19 cellular contexts compared by ENCODE assay signal in genomic region chr1:161986328-161986727, GRCh38. TPM values are rescaled to one million over a fixed set of nuclear protein-coding genes. Genes with fewer than 3 reads are reported as not detected.
DNase-seq lines count a peak whose midpoint lies in the region; ATAC-seq lines count a peak whose summit lies in the region.
"Had no signal": no experiment of that assay in that cellular context is flagged by ENCODE, and none has a peak within 500 bp of the region (broad histone marks: within the 10 kb centered on the region; RNA-seq: fewer than 3 reads in every experiment).

No MANE protein-coding gene starts in this region.

- in situ Hi-C loops in GM23248 (cut with MboI): no loop called here

- H3K4me2 ChIP-seq in GM23248 (ENCODE audit: unreplicated experiment): no peak overlapping the region
- H3K4me2 ChIP-seq: GM23338, SK-N-SH had no signal

- H3K79me2 ChIP-seq in GM23248 (ENCODE audit: insufficient read depth): no peaks in the 10 kb centered on the region
- H3K79me2 ChIP-seq: parathyroid adenoma had no signal

- peaks cover 1% of the 10 kb centered on the region for H3K27me3 ChIP-seq in rectal smooth muscle tissue (ENCODE audit: control insufficient read depth, insufficient read depth, low read length)
- no peaks in the 10 kb centered on the region; the same call in 1 of the 2 replicates for H3K27me3 ChIP-seq in GM23248 (replicated peaks; ENCODE audit: insufficient read depth)
- H3K27me3 ChIP-seq: tibial artery had no signal

- peak overlapping the region; percentile 77 for H3K27ac ChIP-seq in caudate nucleus (ENCODE audit: low read depth, low read length)
- H3K27ac ChIP-seq in rectal smooth muscle tissue (ENCODE audit: low read depth, low read length): peak overlapping the region; percentile 86
- no peak overlapping the region for H3K27ac ChIP-seq in GM23248
- H3K27ac ChIP-seq: parathyroid adenoma, tibial artery had no signal

- H3K9me3 ChIP-seq in GM23248 (ENCODE audit: low read depth): no peaks in the 10 kb centered on the region
- H3K9me3 ChIP-seq: SK-N-SH had no signal

- H3K4me3 ChIP-seq in rectal smooth muscle tissue (ENCODE audit: low read length): no peak overlapping the region
- H3K4me3 ChIP-seq in GM23248: no peak overlapping the region
- H3K4me3 ChIP-seq: GM23338, tibial artery had no signal

- H3K9me2 ChIP-seq in GM23248 (ENCODE audit: insufficient read depth): no peaks in the 10 kb centered on the region
- H3K9me2 ChIP-seq: SK-N-SH had no signal

- H3K9ac ChIP-seq in rectal smooth muscle tissue (ENCODE audit: low read length) (no peak overlapping the region), GM23248 (no peak overlapping the region)
- H3K9ac ChIP-seq: parathyroid adenoma, SK-N-SH had no signal

- no peaks in the 10 kb centered on the region for H4K20me1 ChIP-seq in GM23248 (ENCODE audit: insufficient read depth)

- H3K36me3 ChIP-seq in rectal smooth muscle tissue (ENCODE audit: control insufficient read depth, insufficient read depth, low read length): peaks cover 2% of the 10 kb centered on the region
- H3K36me3 ChIP-seq in GM23248 (ENCODE audit: low read depth): no peaks in the 10 kb centered on the region

- H3K4me1 ChIP-seq in rectal smooth muscle tissue (ENCODE audit: control insufficient read depth, insufficient read depth, low read length) (peaks cover 30% of the 10 kb centered on the region), GM23248 (ENCODE audit: insufficient read depth) (no peaks in the 10 kb centered on the region)
- H3K4me1 ChIP-seq: parathyroid adenoma had no signal

- no peak for ATAC-seq in GM18867 (IDR thresholded peaks at IDR 0.05; ENCODE audit: unreplicated experiment)
- ATAC-seq: activated CD8-positive, alpha-beta T cell treated with anti-CD3 and anti-CD28 coated beads, Interleukin-2, amount 10 ng/mL, durations not matched to agents 7 days and 5 days; GM23338 had no signal

- no peaks in the 10 kb centered on the region for H3F3A ChIP-seq in GM23248 (ENCODE audit: insufficient read depth)

- DNase-seq in Ammon's horn (ENCODE audit: low spot score): peak; percentile 63
- peak in 48 of 61 donors; percentile 11 to 78 (median 50) for DNase-seq in caudate nucleus (lab: John Stamatoyannopoulos, UW)
- peak; percentile 27 to 60 for DNase-seq in hippocampal formation (lab: John Stamatoyannopoulos, UW)
- DNase-seq in NCI-H82 treated with DMSO at 0.1 percent for 48 hours (lab: John Stamatoyannopoulos, UW; ENCODE audit: unreplicated experiment): no peak
- DNase-seq in GM23248: no peak
- no peak for DNase-seq in OCI-M1 (lab: John Stamatoyannopoulos, UW)
- DNase-seq: activated CD8-positive, alpha-beta T cell treated with anti-CD3 and anti-CD28 coated beads, Interleukin-2, amount 10 ng/mL, durations not matched to agents 7 days and 5 days; CD4-positive, alpha-beta T cell; cerebellar nuclear complex; foreskin melanocyte; NCI-H1105 treated with DMSO at 0.1 percent for 48 hours; NCI-H748 treated with DMSO at 0.1 percent for 48 hours; SK-N-SH; T-helper 9 cell had no signal

- WGBS in GM23248 (ENCODE audit: low coverage in 1 of 2, low lambda C conversion rate in 2 of 2, missing lambda C conversion rate in 2 of 2), 2 experiments: 53 to 60% methylated on average over 4 of the region's 4 CpGs

- no peak overlapping the region for H2AFZ ChIP-seq in GM23248
- H2AFZ ChIP-seq: GM23338, parathyroid adenoma had no signal

RNA-seq across cellular contexts. Expression of gene OLFML2B, which starts 37.3 kb away (rescaled TPM):
- total RNA-seq in GM23248 (2014; rRNA removed; shearing (Covaris generic)): 1.1 and 1.4 TPM in 2 replicates
- polyA plus RNA-seq in GM23248 (2016; fragmentation: Nextera tagmentation; extraction: Ambion mirVana): 0.98 and 1.4 TPM in 2 replicates
- total RNA-seq: activated CD8-positive, alpha-beta T cell treated with anti-CD3 and anti-CD28 coated beads, Interleukin-2, amount 10 ng/mL, durations not matched to agents 7 days and 5 days had no signal

Comparison
In these comparisons a context has a peak if more than half of its experiments do, and no peak if none do; other contexts are left out.
1. DNase-seq: peak in Ammon's horn (single experiment), caudate nucleus (48 of 61) and hippocampal formation (2 of 2); none in NCI-H82 treated with DMSO at 0.1 percent for 48 hours (single experiment), GM23248 (single experiment) and OCI-M1 (single experiment).